Comparison of ENCODE assay signal across 8 cellular contexts in the genomic region with DNA sequence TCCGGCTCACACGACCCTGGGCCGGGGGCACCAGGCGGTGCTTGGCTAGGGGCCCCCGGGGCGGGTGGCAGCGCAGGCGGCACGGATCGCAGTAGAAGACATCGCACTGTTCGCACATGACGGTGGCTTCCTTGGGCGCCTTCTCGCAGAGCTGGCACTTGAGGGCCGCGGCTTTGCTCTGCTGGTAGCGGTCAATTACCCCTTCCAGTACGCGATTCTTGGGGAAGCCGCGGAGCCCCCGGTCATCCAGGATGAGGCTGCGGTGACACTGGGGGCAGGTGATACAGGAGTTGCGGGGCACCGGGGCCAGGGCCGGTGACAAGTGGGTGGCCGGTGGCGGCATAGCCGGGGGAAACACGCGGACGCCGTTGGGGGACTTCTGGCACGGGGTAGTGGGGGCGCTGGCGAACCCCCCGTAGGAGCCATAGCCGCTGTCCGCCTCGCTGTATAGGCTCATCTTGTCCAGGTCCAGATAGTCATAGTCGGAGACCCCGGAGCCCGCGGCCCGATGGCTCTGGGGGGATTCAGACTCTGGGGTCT. TPM values are rescaled to one million over a fixed set of nuclear protein-coding genes. Genes with fewer than 3 reads are reported as not detected.
DNase-seq lines count a peak whose midpoint lies in the region; ATAC-seq, FAIRE-seq and TF ChIP-seq lines count a peak whose summit lies in the region.

No MANE protein-coding gene starts in this region.

- no peak for TF ChIP-seq CTCF in HL-60 (IDR thresholded peaks at IDR 0.05; ENCODE audit: insufficient read depth, low read length)

- intact Hi-C loops in posterior vena cava (cut with DNase I): no loop called here

- no peak overlapping the region for H3K27ac ChIP-seq in CD8-positive, alpha-beta memory T cell (ENCODE audit: low read depth, low read length)
- H3K27ac ChIP-seq in HL-60 (replicated peaks): no peak overlapping the region

- H3K36me3 Mint-ChIP-seq in CD8-positive, alpha-beta memory T cell: peaks cover 0 to 5% (median 0%) of the 10 kb centered on the region in 3 donors

- peak overlapping the region; percentile 86 to 95 (median 91) for H3K4me3 Mint-ChIP-seq in CD8-positive, alpha-beta memory T cell

- peaks cover 5% of the 10 kb centered on the region for H3K27me3 ChIP-seq in CD8-positive, alpha-beta memory T cell (ENCODE audit: insufficient read depth, low read length, poor library complexity, severe bottlenecking)
- peaks cover 29% of the 10 kb centered on the region for H3K27me3 ChIP-seq in HL-60 (ENCODE audit: insufficient read depth, poor library complexity, severe bottlenecking)

- H3K4me1 ChIP-seq in CD8-positive, alpha-beta memory T cell (ENCODE audit: insufficient read depth, low read length): peaks cover 5% of the 10 kb centered on the region

- peaks cover 13 to 28% (median 14%) of the 10 kb centered on the region in 3 donors for H3K4me1 Mint-ChIP-seq in CD8-positive, alpha-beta memory T cell

- POLR2A ChIA-PET in CD8-positive, alpha-beta memory T cell (lab: Charles Lee): interaction anchor here (0.6 kb wide), 1 partner anchor 1510 kb away, joined by 3 read pairs; no protein-coding TSS in a partner anchor

- no peak for DNase-seq in CD8-positive, alpha-beta memory T cell
- DNase-seq in HL-60 (ENCODE audit: low read depth in 1 of 2, low spot score in 1 of 2): no peak
- peak; percentile 10 for DNase-seq in activated T-cell treated with anti-CD3 and anti-CD28 coated beads for 48 hours (ENCODE audit: low read depth)
- peak; percentile 9 for DNase-seq in glomerular visceral epithelial cell (ENCODE audit: extremely low spot score)
- DNase-seq in posterior vena cava (ENCODE audit: low spot score): peak; percentile 81
- no peak for DNase-seq in HTR-8/SVneo (ENCODE audit: insufficient read length, low spot score)
- no peak for DNase-seq in amniotic stem cell (lab: John Stamatoyannopoulos, UW)

- FAIRE-seq in HTR-8/SVneo (lab: Jason Lieb, UNC): no peak

- H3K27ac Mint-ChIP-seq in CD8-positive, alpha-beta memory T cell: peak overlapping the region in 1 of 8 donors; percentile 75

- no peak for ATAC-seq in HG02970 (IDR thresholded peaks at IDR 0.05; ENCODE audit: low FRiP score, unreplicated experiment)

- H3K4me3 ChIP-seq in CD8-positive, alpha-beta memory T cell (ENCODE audit: low read length): peak overlapping the region; percentile 33
- H3K4me3 ChIP-seq in HL-60 (replicated peaks; ENCODE audit: insufficient read depth, low read length): peak overlapping the region; percentile 85

- peaks cover 18 to 28% of the 10 kb centered on the region in 2 donors for H3K27me3 Mint-ChIP-seq in CD8-positive, alpha-beta memory T cell

- no peaks in the 10 kb centered on the region for H3K9me3 Mint-ChIP-seq in CD8-positive, alpha-beta memory T cell

- H3K36me3 ChIP-seq in CD8-positive, alpha-beta memory T cell (ENCODE audit: insufficient read depth, low read length): no peaks in the 10 kb centered on the region

- H3K9me3 ChIP-seq in CD8-positive, alpha-beta memory T cell (ENCODE audit: low read length): no peaks in the 10 kb centered on the region

- CTCF ChIA-PET in CD8-positive, alpha-beta memory T cell (lab: Charles Lee): interaction anchor here (1.5 kb wide), 1 partner anchor 288 kb away, joined by 3 read pairs; no protein-coding TSS in a partner anchor

RNA-seq across cellular contexts. Expression of gene TRIM9, which starts 0.6 kb away (rescaled TPM):
- total RNA-seq in CD8-positive, alpha-beta memory T cell: 1 to 10 TPM in 1 of 2 experiments, under 1 TPM in 1; 0.85 to 1.0 TPM
- polyA plus RNA-seq in CD8-positive, alpha-beta memory T cell: 0.05 TPM
- 1 to 10 TPM; 2.0 to 2.7 TPM for total RNA-seq in posterior vena cava

Comparison
In these comparisons a context has a peak if more than half of its experiments do, and no peak if none do; other contexts are left out.
1. DNase-seq: peak in activated T-cell treated with anti-CD3 and anti-CD28 coated beads for 48 hours (single experiment), glomerular visceral epithelial cell (single experiment) and posterior vena cava (single experiment); none in CD8-positive, alpha-beta memory T cell (0 of 5), HL-60 (0 of 2), HTR-8/SVneo (single experiment) and amniotic stem cell (single experiment).